In the genomic region with DNA sequence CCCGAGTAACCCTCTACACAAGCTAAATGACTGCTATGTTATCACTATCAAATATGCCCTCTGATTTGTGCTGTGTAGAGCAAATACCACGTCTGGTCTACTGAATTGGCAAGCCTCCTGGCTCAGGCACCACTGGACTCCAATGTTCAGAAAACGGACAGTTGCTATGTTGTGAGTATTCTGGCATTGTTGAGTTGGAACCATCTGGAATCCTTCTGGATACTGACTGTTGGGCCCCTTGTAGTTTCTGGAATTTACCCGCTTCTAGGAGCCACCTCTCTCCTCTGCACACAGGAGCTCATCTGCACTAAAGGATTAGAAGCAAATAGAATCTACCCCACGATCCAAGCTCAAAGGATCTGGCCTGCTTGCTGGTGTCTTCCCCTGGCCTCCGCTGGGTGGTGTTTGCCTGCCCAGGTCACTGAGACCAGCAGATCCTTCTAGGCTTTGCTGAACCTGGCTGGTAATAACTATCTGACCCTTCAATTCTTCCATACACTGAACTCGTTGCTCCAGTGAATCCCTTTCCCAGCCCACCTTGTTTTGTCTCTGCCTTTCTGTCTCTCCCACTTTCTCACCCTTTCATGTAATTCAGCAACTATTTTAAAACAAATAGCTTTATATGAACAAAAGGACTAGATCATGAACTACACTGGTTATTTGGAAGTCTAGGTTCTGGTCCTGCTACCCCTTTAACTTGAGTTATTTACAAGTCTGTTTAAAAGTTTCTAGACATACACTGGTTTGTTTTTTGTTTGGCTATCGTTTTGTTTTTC, we compare ENCODE assay signal across 1 cellular context.
TF ChIP-seq lines count a peak whose summit lies in the region.

No MANE protein-coding gene starts in this region.

TF ChIP-seq in HepG2, 621 proteins besides CTCF, POLR2A, EP300 and RAD21 (continued from another document and continues in another):
- TF ChIP-seq, protein P1, sequence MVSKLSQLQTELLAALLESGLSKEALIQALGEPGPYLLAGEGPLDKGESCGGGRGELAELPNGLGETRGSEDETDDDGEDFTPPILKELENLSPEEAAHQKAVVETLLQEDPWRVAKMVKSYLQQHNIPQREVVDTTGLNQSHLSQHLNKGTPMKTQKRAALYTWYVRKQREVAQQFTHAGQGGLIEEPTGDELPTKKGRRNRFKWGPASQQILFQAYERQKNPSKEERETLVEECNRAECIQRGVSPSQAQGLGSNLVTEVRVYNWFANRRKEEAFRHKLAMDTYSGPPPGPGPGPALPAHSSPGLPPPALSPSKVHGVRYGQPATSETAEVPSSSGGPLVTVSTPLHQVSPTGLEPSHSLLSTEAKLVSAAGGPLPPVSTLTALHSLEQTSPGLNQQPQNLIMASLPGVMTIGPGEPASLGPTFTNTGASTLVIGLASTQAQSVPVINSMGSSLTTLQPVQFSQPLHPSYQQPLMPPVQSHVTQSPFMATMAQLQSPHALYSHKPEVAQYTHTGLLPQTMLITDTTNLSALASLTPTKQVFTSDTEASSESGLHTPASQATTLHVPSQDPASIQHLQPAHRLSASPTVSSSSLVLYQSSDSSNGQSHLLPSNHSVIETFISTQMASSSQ (IDR thresholded peaks at IDR 0.05; ENCODE audit: low read depth), result no peak
- TF ChIP-seq, protein P1 (CRISPR knock-in tag; IDR thresholded peaks at IDR 0.05; ENCODE audit: borderline replicate concordance), result peak; percentile 41; the same call in 1 of the 2 replicates
- TF ChIP-seq MEIS1 (CRISPR knock-in tag; IDR thresholded peaks at IDR 0.05; ENCODE audit: borderline replicate concordance) (peak; percentile 46; the same call in 1 of the 2 replicates), ZFY (CRISPR knock-in tag; IDR thresholded peaks at IDR 0.05) (peak; percentile 58), KDM4B (CRISPR knock-in tag; IDR thresholded peaks at IDR 0.05) (no peak), ZNF12 (CRISPR knock-in tag; IDR thresholded peaks at IDR 0.05) (peak; percentile 72), ZNF619 (CRISPR knock-in tag; IDR thresholded peaks at IDR 0.05) (0 out of 2 replicates have a peak, but pooled peaks have one; percentile 82), ZKSCAN1 (IDR thresholded peaks at IDR 0.05; ENCODE audit: low read length) (no peak), FIP1L1 (IDR thresholded peaks at IDR 0.05; ENCODE audit: borderline replicate concordance, insufficient read depth, low read depth, low read length) (no peak), TSC22D2 (CRISPR knock-in tag; IDR thresholded peaks at IDR 0.05; ENCODE audit: borderline replicate concordance) (0 out of 2 replicates have a peak, but pooled peaks have one; percentile 26), U2AF1 (optimal IDR thresholded peaks at IDR 0.05; ENCODE audit: low read depth, low read length) (no peak), ZNF225 (CRISPR knock-in tag; IDR thresholded peaks at IDR 0.05) (no peak), MAF1 (CRISPR knock-in tag; IDR thresholded peaks at IDR 0.05; ENCODE audit: borderline replicate concordance) (no peak), MEF2D (CRISPR knock-in tag; IDR thresholded peaks at IDR 0.05) (0 out of 2 replicates have a peak, but pooled peaks have one; percentile 40), ZNF441 (CRISPR knock-in tag; IDR thresholded peaks at IDR 0.05; ENCODE audit: borderline replicate concordance) (0 out of 2 replicates have a peak, but pooled peaks have one; percentile 35), ZNF317 (CRISPR knock-in tag; IDR thresholded peaks at IDR 0.05) (0 out of 2 replicates have a peak, but pooled peaks have one; percentile 41), MBNL3 (CRISPR knock-in tag; conservative IDR thresholded peaks at IDR 0.05) (no peak), ZNF138 (CRISPR knock-in tag; IDR thresholded peaks at IDR 0.05; ENCODE audit: low read depth) (no peak), CBX1 (IDR thresholded peaks at IDR 0.05; ENCODE audit: low read depth) (peak; percentile 63), HNF4A (CRISPR knock-in tag; IDR thresholded peaks at IDR 0.05) (0 out of 2 replicates have a peak, but pooled peaks have one; percentile 44), SRF (IDR thresholded peaks at IDR 0.05; ENCODE audit: low read depth, low read length) (no peak), POLR2G (IDR thresholded peaks at IDR 0.05; ENCODE audit: low read depth, low read length) (peak; percentile 62), NFKBIZ (CRISPR knock-in tag; IDR thresholded peaks at IDR 0.05) (no peak), HNRNPUL1 (IDR thresholded peaks at IDR 0.05; ENCODE audit: low read depth, low read length) (no peak), JUNB (CRISPR knock-in tag; IDR thresholded peaks at IDR 0.05; ENCODE audit: borderline replicate concordance) (no peak), LCORL (IDR thresholded peaks at IDR 0.05) (no peak), LCORL (CRISPR knock-in tag; IDR thresholded peaks at IDR 0.05) (no peak), ZNF891 (CRISPR knock-in tag; IDR thresholded peaks at IDR 0.05) (no peak), ZBTB20 (CRISPR knock-in tag; IDR thresholded peaks at IDR 0.05; ENCODE audit: borderline replicate concordance, low read depth) (peak; percentile 35; the same call in 1 of the 2 replicates), POGZ (CRISPR knock-in tag; IDR thresholded peaks at IDR 0.05) (peak; percentile 56), ZNF33A (CRISPR knock-in tag; IDR thresholded peaks at IDR 0.05; ENCODE audit: borderline replicate concordance) (0 out of 2 replicates have a peak, but pooled peaks have one; percentile 39), REL (CRISPR knock-in tag; conservative IDR thresholded peaks at IDR 0.05) (0 out of 2 replicates have a peak, but pooled peaks have one; percentile 9), NR2F1 (CRISPR knock-in tag; IDR thresholded peaks at IDR 0.05) (no peak), SMAD1 (CRISPR knock-in tag; IDR thresholded peaks at IDR 0.05; ENCODE audit: borderline replicate concordance, low read depth) (0 out of 2 replicates have a peak, but pooled peaks have one; percentile 76), ZNF501 (CRISPR knock-in tag; IDR thresholded peaks at IDR 0.05) (peak; percentile 67; the same call in 1 of the 2 replicates), SYNCRIP (IDR thresholded peaks at IDR 0.05; ENCODE audit: insufficient read depth, low read depth, low read length) (no peak), EZH2 (conservative IDR thresholded peaks at IDR 0.05; ENCODE audit: low read depth, low read length) (no peak), MED1 (CRISPR knock-in tag; IDR thresholded peaks at IDR 0.05) (peak; percentile 61; the same call in 1 of the 2 replicates), FOXA3 (CRISPR knock-in tag; IDR thresholded peaks at IDR 0.05) (0 out of 2 replicates have a peak, but pooled peaks have one; percentile 29)
- TF ChIP-seq, protein P2, sequence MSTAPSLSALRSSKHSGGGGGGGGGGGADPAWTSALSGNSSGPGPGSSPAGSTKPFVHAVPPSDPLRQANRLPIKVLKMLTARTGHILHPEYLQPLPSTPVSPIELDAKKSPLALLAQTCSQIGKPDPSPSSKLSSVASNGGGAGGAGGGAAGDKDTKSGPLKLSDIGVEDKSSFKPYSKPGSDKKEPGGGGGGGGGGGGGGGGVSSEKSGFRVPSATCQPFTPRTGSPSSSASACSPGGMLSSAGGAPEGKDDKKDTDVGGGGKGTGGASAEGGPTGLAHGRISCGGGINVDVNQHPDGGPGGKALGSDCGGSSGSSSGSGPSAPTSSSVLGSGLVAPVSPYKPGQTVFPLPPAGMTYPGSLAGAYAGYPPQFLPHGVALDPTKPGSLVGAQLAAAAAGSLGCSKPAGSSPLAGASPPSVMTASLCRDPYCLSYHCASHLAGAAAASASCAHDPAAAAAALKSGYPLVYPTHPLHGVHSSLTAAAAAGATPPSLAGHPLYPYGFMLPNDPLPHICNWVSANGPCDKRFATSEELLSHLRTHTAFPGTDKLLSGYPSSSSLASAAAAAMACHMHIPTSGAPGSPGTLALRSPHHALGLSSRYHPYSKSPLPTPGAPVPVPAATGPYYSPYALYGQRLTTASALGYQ (CRISPR knock-in tag; IDR thresholded peaks at IDR 0.05), result no peak
- TF ChIP-seq, protein P3, sequence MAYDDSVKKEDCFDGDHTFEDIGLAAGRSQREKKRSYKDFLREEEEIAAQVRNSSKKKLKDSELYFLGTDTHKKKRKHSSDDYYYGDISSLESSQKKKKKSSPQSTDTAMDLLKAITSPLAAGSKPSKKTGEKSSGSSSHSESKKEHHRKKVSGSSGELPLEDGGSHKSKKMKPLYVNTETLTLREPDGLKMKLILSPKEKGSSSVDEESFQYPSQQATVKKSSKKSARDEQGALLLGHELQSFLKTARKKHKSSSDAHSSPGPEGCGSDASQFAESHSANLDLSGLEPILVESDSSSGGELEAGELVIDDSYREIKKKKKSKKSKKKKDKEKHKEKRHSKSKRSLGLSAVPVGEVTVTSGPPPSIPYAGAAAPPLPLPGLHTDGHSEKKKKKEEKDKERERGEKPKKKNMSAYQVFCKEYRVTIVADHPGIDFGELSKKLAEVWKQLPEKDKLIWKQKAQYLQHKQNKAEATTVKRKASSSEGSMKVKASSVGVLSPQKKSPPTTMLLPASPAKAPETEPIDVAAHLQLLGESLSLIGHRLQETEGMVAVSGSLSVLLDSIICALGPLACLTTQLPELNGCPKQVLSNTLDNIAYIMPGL (CRISPR knock-in tag; IDR thresholded peaks at IDR 0.05; ENCODE audit: borderline replicate concordance in 1 of 2, low read depth in 1 of 2), result peak; percentile 92 to 97
- TF ChIP-seq, protein P4, sequence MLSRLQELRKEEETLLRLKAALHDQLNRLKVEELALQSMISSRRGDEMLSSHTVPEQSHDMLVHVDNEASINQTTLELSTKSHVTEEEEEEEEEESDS (CRISPR knock-in tag; IDR thresholded peaks at IDR 0.05; ENCODE audit: borderline replicate concordance), result 0 out of 2 replicates have a peak, but pooled peaks have one; percentile 49
- TF ChIP-seq, protein P5, sequence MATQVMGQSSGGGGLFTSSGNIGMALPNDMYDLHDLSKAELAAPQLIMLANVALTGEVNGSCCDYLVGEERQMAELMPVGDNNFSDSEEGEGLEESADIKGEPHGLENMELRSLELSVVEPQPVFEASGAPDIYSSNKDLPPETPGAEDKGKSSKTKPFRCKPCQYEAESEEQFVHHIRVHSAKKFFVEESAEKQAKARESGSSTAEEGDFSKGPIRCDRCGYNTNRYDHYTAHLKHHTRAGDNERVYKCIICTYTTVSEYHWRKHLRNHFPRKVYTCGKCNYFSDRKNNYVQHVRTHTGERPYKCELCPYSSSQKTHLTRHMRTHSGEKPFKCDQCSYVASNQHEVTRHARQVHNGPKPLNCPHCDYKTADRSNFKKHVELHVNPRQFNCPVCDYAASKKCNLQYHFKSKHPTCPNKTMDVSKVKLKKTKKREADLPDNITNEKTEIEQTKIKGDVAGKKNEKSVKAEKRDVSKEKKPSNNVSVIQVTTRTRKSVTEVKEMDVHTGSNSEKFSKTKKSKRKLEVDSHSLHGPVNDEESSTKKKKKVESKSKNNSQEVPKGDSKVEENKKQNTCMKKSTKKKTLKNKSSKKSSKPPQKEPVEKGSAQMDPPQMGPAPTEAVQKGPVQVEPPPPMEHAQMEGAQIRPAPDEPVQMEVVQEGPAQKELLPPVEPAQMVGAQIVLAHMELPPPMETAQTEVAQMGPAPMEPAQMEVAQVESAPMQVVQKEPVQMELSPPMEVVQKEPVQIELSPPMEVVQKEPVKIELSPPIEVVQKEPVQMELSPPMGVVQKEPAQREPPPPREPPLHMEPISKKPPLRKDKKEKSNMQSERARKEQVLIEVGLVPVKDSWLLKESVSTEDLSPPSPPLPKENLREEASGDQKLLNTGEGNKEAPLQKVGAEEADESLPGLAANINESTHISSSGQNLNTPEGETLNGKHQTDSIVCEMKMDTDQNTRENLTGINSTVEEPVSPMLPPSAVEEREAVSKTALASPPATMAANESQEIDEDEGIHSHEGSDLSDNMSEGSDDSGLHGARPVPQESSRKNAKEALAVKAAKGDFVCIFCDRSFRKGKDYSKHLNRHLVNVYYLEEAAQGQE (IDR thresholded peaks at IDR 0.05; ENCODE audit: borderline replicate concordance in 1 of 2, low read depth in 1 of 2, low read length in 2 of 2), result no peak
- TF ChIP-seq, protein P6, sequence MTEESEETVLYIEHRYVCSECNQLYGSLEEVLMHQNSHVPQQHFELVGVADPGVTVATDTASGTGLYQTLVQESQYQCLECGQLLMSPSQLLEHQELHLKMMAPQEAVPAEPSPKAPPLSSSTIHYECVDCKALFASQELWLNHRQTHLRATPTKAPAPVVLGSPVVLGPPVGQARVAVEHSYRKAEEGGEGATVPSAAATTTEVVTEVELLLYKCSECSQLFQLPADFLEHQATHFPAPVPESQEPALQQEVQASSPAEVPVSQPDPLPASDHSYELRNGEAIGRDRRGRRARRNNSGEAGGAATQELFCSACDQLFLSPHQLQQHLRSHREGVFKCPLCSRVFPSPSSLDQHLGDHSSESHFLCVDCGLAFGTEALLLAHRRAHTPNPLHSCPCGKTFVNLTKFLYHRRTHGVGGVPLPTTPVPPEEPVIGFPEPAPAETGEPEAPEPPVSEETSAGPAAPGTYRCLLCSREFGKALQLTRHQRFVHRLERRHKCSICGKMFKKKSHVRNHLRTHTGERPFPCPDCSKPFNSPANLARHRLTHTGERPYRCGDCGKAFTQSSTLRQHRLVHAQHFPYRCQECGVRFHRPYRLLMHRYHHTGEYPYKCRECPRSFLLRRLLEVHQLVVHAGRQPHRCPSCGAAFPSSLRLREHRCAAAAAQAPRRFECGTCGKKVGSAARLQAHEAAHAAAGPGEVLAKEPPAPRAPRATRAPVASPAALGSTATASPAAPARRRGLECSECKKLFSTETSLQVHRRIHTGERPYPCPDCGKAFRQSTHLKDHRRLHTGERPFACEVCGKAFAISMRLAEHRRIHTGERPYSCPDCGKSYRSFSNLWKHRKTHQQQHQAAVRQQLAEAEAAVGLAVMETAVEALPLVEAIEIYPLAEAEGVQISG (CRISPR knock-in tag; IDR thresholded peaks at IDR 0.05), result peak; percentile 83
- TF ChIP-seq, protein P7, sequence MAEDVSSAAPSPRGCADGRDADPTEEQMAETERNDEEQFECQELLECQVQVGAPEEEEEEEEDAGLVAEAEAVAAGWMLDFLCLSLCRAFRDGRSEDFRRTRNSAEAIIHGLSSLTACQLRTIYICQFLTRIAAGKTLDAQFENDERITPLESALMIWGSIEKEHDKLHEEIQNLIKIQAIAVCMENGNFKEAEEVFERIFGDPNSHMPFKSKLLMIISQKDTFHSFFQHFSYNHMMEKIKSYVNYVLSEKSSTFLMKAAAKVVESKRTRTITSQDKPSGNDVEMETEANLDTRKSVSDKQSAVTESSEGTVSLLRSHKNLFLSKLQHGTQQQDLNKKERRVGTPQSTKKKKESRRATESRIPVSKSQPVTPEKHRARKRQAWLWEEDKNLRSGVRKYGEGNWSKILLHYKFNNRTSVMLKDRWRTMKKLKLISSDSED (CRISPR knock-in tag; IDR thresholded peaks at IDR 0.05), result no peak
- TF ChIP-seq, protein P8, sequence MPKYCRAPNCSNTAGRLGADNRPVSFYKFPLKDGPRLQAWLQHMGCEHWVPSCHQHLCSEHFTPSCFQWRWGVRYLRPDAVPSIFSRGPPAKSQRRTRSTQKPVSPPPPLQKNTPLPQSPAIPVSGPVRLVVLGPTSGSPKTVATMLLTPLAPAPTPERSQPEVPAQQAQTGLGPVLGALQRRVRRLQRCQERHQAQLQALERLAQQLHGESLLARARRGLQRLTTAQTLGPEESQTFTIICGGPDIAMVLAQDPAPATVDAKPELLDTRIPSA (CRISPR knock-in tag; IDR thresholded peaks at IDR 0.05; ENCODE audit: borderline replicate concordance), result no peak
